9 cellular contexts compared by ENCODE assay signal in genomic region chr19:18020212-18021067, GRCh38. TPM values are rescaled to one million over a fixed set of nuclear protein-coding genes. Genes with fewer than 3 reads are reported as not detected.
DNase-seq lines count a peak whose midpoint lies in the region; ATAC-seq, FAIRE-seq and TF ChIP-seq lines count a peak whose summit lies in the region.
"Had no signal": no experiment of that assay in that cellular context is flagged by ENCODE, and none has a peak within 500 bp of the region (broad histone marks: within the 10 kb centered on the region; RNA-seq: fewer than 3 reads in every experiment).

No MANE protein-coding gene starts in this region.

- H3K36me3 Mint-ChIP-seq in CD14-positive monocyte: peaks cover 5 to 10% of the 10 kb centered on the region in 2 donors

- H3K27ac ChIP-seq in SJSA1 (no peak overlapping the region), parathyroid adenoma (peak overlapping the region; percentile 99)

- no peak overlapping the region for H3K9ac ChIP-seq in parathyroid adenoma

- H3K9me3 ChIP-seq in SJSA1 (replicated peaks): no peaks in the 10 kb centered on the region
- no peaks in the 10 kb centered on the region for H3K9me3 ChIP-seq in parathyroid adenoma (ENCODE audit: control insufficient read depth, low read length)

- intact Hi-C loops in CD14-positive monocyte (cut with micrococcal nuclease): no loop called here

- H3K27ac Mint-ChIP-seq in CD14-positive monocyte: peak overlapping the region; percentile 94 to 100 (median 97)

- H3K27me3 ChIP-seq in SJSA1 (replicated peaks) (no peaks in the 10 kb centered on the region), parathyroid adenoma (ENCODE audit: control insufficient read depth, insufficient read depth, low read length) (no peaks in the 10 kb centered on the region)

- peak overlapping the region in 1 of 2 donors; percentile 14 for H3K4me3 Mint-ChIP-seq in CD14-positive monocyte

- no peak for TF ChIP-seq CTCF in CD14-positive monocyte (IDR thresholded peaks at IDR 0.05)
- no peak for TF ChIP-seq CTCF in parathyroid adenoma (IDR thresholded peaks at IDR 0.05)

- DNase-seq in CD14-positive monocyte (ENCODE audit: low spot score) (no peak), SJSA1 (ENCODE audit: low read depth in 1 of 2, low spot score in 2 of 2) (peak; percentile 35 to 70), frontal cortex (ENCODE audit: low spot score in 2 of 2) (peak; percentile 60 to 82), germinal center (ENCODE audit: low spot score) (no peak)

- H2AFZ ChIP-seq in parathyroid adenoma: peak overlapping the region; percentile 51

- ATAC-seq in HG02870 (IDR thresholded peaks at IDR 0.05; ENCODE audit: unreplicated experiment) (no peak), HG03378 (IDR thresholded peaks at IDR 0.05; ENCODE audit: unreplicated experiment) (no peak), GM19035 (IDR thresholded peaks at IDR 0.05; ENCODE audit: unreplicated experiment) (no peak)

- H3K36me3 ChIP-seq in SJSA1: peaks cover 3% of the 10 kb centered on the region
- no peaks in the 10 kb centered on the region for H3K36me3 ChIP-seq in parathyroid adenoma (ENCODE audit: control insufficient read depth, insufficient read depth, low read length)

- no peaks in the 10 kb centered on the region for H3K79me2 ChIP-seq in parathyroid adenoma

- H3K4me1 ChIP-seq in SJSA1 (replicated peaks) (peaks cover 31% of the 10 kb centered on the region), parathyroid adenoma (peaks cover 51% of the 10 kb centered on the region)

- H3K4me3 ChIP-seq in SJSA1: no peak overlapping the region
- peak overlapping the region; percentile 16 for H3K4me3 ChIP-seq in parathyroid adenoma (ENCODE audit: low read depth, low read length)
- H3K4me3 ChIP-seq: GM12878 had no signal

- peaks cover 0 to 8% (median 4%) of the 10 kb centered on the region in 3 donors for H3K27me3 Mint-ChIP-seq in CD14-positive monocyte (ENCODE audit: low read depth in 3 of 3)

- peaks cover 81% of the 10 kb centered on the region for H3K4me1 Mint-ChIP-seq in CD14-positive monocyte

- no peak for FAIRE-seq in frontal cortex (lab: Jason Lieb, UNC)
- FAIRE-seq: GM12878 had no signal

- H3K9me3 Mint-ChIP-seq in CD14-positive monocyte: peaks cover 0 to 10% (median 2%) of the 10 kb centered on the region in 7 donors

- peak overlapping the region; percentile 68 for H3K4me2 ChIP-seq in parathyroid adenoma (ENCODE audit: low read length)

RNA-seq across cellular contexts. Expression of gene ARRDC2, which starts 12.5 kb away (rescaled TPM):
- polyA plus RNA-seq in CD14-positive monocyte: 10 to 100 TPM; 13.8 to 23.9 TPM
- total RNA-seq in SJSA1 (2014; rRNA removed; shearing (Covaris generic)): 21.4 and 41.9 TPM in 2 replicates
- 1.6 TPM for total RNA-seq in frontal cortex

RNA-seq across cellular contexts. Expression of gene KCNN1, which starts 53.5 kb away (rescaled TPM):
- polyA plus RNA-seq in CD14-positive monocyte: not detected
- total RNA-seq in SJSA1 (2014; rRNA removed; shearing (Covaris generic)): not detected in 2 replicates
- total RNA-seq in frontal cortex: 16.3 TPM

Comparison
In these comparisons a context has a peak if more than half of its experiments do, and no peak if none do; other contexts are left out.
1. DNase-seq: peak in SJSA1 (2 of 2) and frontal cortex (2 of 2); none in CD14-positive monocyte (single experiment) and germinal center (single experiment).
2. RNA of gene KCNN1, which starts 53.5 kb away (total RNA-seq): 16.3 TPM in frontal cortex (single experiment); not detected in SJSA1; every median in the first group is over 10 times any median in the second.